22 cellular contexts compared by ENCODE assay signal in genomic region chr13:74871671-74872070, GRCh38.
A peak's percentile ranks its signal among the peaks of the same experiment; 100 is the strongest.
DNase-seq lines count a peak whose midpoint lies in the region; ATAC-seq and TF ChIP-seq lines count a peak whose summit lies in the region.
"Had no signal": no experiment of that assay in that cellular context is flagged by ENCODE, and none has a peak within 500 bp of the region (broad histone marks: within the 10 kb centered on the region; RNA-seq: fewer than 3 reads in every experiment).

No MANE protein-coding gene starts in this region.

- H3K79me2 ChIP-seq in smooth muscle cell (ENCODE audit: low read depth) (no peaks in the 10 kb centered on the region), OCI-LY7 (ENCODE audit: insufficient read depth, low read depth, low read length) (no peaks in the 10 kb centered on the region)
- H3K79me2 ChIP-seq: parathyroid adenoma had no signal

- no peak overlapping the region for H3K27ac ChIP-seq in smooth muscle cell (ENCODE audit: low read depth)
- H3K27ac ChIP-seq in OCI-LY7 (ENCODE audit: low read depth, low read length, poor library complexity, severe bottlenecking) = no peak overlapping the region
- H3K27ac ChIP-seq: parathyroid adenoma, suprapubic skin, upper lobe of right lung had no signal

- H3K9me3 ChIP-seq in smooth muscle cell (replicated peaks; ENCODE audit: low read depth) (peaks cover 6% of the 10 kb centered on the region), OCI-LY7 (ENCODE audit: low read length) (no peaks in the 10 kb centered on the region)
- H3K9me3 ChIP-seq: SK-N-SH, suprapubic skin, upper lobe of right lung had no signal

- no peaks in the 10 kb centered on the region for H3K36me3 ChIP-seq in smooth muscle cell (ENCODE audit: low read depth)
- H3K36me3 ChIP-seq in OCI-LY7 (ENCODE audit: insufficient read depth, low read length) = no peaks in the 10 kb centered on the region
- H3K36me3 ChIP-seq: suprapubic skin, upper lobe of right lung had no signal

- no peaks in the 10 kb centered on the region for H3K4me1 ChIP-seq in smooth muscle cell (ENCODE audit: low read depth)
- H3K4me1 ChIP-seq in OCI-LY7 (ENCODE audit: insufficient read depth, low read length, poor library complexity, severe bottlenecking) = no peaks in the 10 kb centered on the region
- H3K4me1 ChIP-seq: parathyroid adenoma, suprapubic skin, upper lobe of right lung had no signal

- no peaks in the 10 kb centered on the region for H3K9me2 ChIP-seq in OCI-LY7 (ENCODE audit: insufficient read depth, low read length)
- H3K9me2 ChIP-seq: SK-N-SH had no signal

- CTCF ChIA-PET in OCI-LY7 (lab: Charles Lee; ENCODE audit: unreplicated experiment) = no interaction called here

- H4K20me1 ChIP-seq in smooth muscle cell (ENCODE audit: low read depth) (no peaks in the 10 kb centered on the region), OCI-LY7 (ENCODE audit: insufficient read depth, low read length) (no peaks in the 10 kb centered on the region)

- no peak overlapping the region for H2AFZ ChIP-seq in smooth muscle cell (ENCODE audit: low read depth)
- no peak overlapping the region for H2AFZ ChIP-seq in OCI-LY7 (ENCODE audit: low read length)
- H2AFZ ChIP-seq: parathyroid adenoma had no signal

- BruUV-seq in OCI-LY7 (replicated peaks; lab: Mats Ljungman, UMichigan) = no TSS peak

- H3K4me2 ChIP-seq in smooth muscle cell (peak overlapping the region; percentile 59), OCI-LY7 (ENCODE audit: low read length) (no peak overlapping the region)
- H3K4me2 ChIP-seq: SK-N-SH had no signal

- TF ChIP-seq CTCF in LNCaP clone FGC (IDR thresholded peaks at IDR 0.05; ENCODE audit: control insufficient read depth, extremely low read depth, insufficient read depth) (no peak), fibroblast of villous mesenchyme (IDR thresholded peaks at IDR 0.05; ENCODE audit: insufficient read depth, low read depth, low read length) (no peak), smooth muscle cell (IDR thresholded peaks at IDR 0.05; ENCODE audit: borderline replicate concordance, insufficient read depth, poor library complexity, severe bottlenecking) (no peak), OCI-LY7 (conservative IDR thresholded peaks at IDR 0.05; ENCODE audit: low read length) (no peak)

- H3K9ac ChIP-seq in smooth muscle cell (ENCODE audit: low read depth) = no peak overlapping the region
- H3K9ac ChIP-seq: parathyroid adenoma, SK-N-SH had no signal

- H3K4me3 ChIP-seq in LNCaP clone FGC (ENCODE audit: low read depth, low read length) (no peak overlapping the region), fibroblast of villous mesenchyme (ENCODE audit: low read depth, low read length) (no peak overlapping the region), smooth muscle cell (no peak overlapping the region), OCI-LY7 (ENCODE audit: low read depth, low read length, poor library complexity, severe bottlenecking) (no peak overlapping the region)
- H3K4me3 ChIP-seq: suprapubic skin, upper lobe of right lung had no signal

- intact Hi-C loops in OCI-LY7 (cut with micrococcal nuclease; ENCODE audit: unreplicated experiment) = no loop called here

- H3K27me3 ChIP-seq in smooth muscle cell (ENCODE audit: low read depth) = no peaks in the 10 kb centered on the region
- H3K27me3 ChIP-seq: suprapubic skin, upper lobe of right lung had no signal

- POLR2A ChIA-PET in OCI-LY7 (lab: Charles Lee) = no interaction called here

- no peaks in the 10 kb centered on the region for H3F3A ChIP-seq in smooth muscle cell (ENCODE audit: low read depth)

- ATAC-seq in GM18519 (IDR thresholded peaks at IDR 0.05; ENCODE audit: low FRiP score, unreplicated experiment) = no peak
- ATAC-seq: activated naive CD8-positive, alpha-beta T cell treated with anti-CD3 and anti-CD28 coated beads, Interleukin-2, amount 50 U/mL, for 24 hours; activated T-cell treated with anti-CD3 and anti-CD28 coated beads, Interleukin-2, amount 50 U/mL, for 4 hours; CD8-positive, alpha-beta T cell; natural killer cell; sciatic nerve; upper lobe of right lung had no signal

- peak; percentile 83 for DNase-seq in GM04503 (ENCODE audit: low read depth)
- DNase-seq in LNCaP clone FGC (ENCODE audit: low read depth) = peak; percentile 75
- peak; percentile 68 for DNase-seq in fibroblast of villous mesenchyme (ENCODE audit: low read depth)
- DNase-seq in smooth muscle cell (lab: John Stamatoyannopoulos, UW; ENCODE audit: unreplicated experiment) = no peak
- DNase-seq in OCI-LY7 (ENCODE audit: low spot score) = no peak
- no peak for DNase-seq in UCSD-AML1 (lab: John Stamatoyannopoulos, UW; ENCODE audit: unreplicated experiment)
- DNase-seq: activated CD4-positive, alpha-beta T cell treated with anti-CD3 and anti-CD28 coated beads, Interleukin-2, amount 10 ng/mL, durations not matched to agents 24 days and 14 days; activated naive CD8-positive, alpha-beta T cell treated with anti-CD3 and anti-CD28 coated beads, Interleukin-2, amount 50 U/mL, for 24 hours; activated T-cell treated with anti-CD3 and anti-CD28 coated beads, Interleukin-2, amount 50 U/mL, for 4 hours; CD8-positive, alpha-beta T cell; dermis blood vessel endothelial cell; H7; natural killer cell; NCI-H1048; NCI-H1694; SK-N-SH; stimulated activated naive CD4-positive, alpha-beta T cell; upper lobe of right lung had no signal

Comparison
In these comparisons a context has a peak if more than half of its experiments do, and no peak if none do; other contexts are left out.
1. DNase-seq: peak in GM04503 (single experiment), LNCaP clone FGC (single experiment) and fibroblast of villous mesenchyme (single experiment); none in smooth muscle cell (single experiment), OCI-LY7 (single experiment) and UCSD-AML1 (single experiment).